ENCODE assay signal across 8 cellular contexts in the genomic region with DNA sequence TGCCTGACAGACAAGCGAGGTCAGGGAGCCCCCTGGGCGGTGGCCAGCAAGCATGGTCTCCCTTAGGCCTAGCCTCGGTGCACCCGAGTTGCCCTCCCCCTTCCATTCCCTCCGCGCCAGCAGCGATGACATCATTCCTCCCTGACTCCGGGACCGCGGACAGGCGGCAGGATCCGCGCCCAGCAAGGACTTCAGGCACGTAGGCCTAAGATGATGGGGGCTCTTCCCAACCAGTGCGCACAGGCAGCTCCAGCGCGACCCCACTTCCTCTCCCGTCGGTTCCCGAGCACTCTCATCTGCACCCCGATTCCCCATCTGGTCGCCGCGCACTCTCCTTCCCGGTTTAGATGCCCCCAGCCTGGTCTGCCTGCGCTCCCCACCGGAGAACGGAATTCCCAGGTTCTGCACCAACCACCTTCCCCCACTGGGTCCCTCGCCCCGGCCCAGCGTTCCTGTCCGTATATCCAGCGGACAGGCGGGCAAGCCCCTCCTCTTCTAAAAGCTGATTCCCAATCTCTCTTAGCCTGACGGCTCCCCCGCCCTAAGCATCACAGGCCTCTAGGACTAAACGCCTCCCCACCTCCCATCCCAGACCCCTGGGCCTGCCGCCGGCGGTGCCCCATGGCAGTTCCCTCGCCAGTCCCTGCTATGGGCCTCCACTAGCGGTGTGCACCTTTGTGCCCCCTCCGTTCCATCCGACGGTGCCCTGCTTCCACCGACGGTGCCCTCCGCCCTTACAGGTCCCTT. TPM values are rescaled to one million over a fixed set of nuclear protein-coding genes. Genes with fewer than 3 reads are reported as not detected.
A peak's percentile ranks its signal among the peaks of the same experiment; 100 is the strongest.
DNase-seq lines count a peak whose midpoint lies in the region; ATAC-seq and TF ChIP-seq lines count a peak whose summit lies in the region.

No MANE protein-coding gene starts in this region.

- no peaks in the 10 kb centered on the region for H3K9me3 ChIP-seq in spleen

- H3K4me3 ChIP-seq in spleen: peak overlapping the region; percentile 58 to 92 (median 67)

- H3K27me3 ChIP-seq in spleen (replicated peaks in 1 of 7): peaks cover 0 to 8% (median 0%) of the 10 kb centered on the region in 7 donors

- DNase-seq in HT-29 (ENCODE audit: low spot score): peak; percentile 23
- peak in 3 of 5 experiments; percentile 4 to 44 (median 17) for DNase-seq in T-helper 2 cell
- peak; percentile 12 to 77 for DNase-seq in dermis microvascular lymphatic vessel endothelial cell (ENCODE audit: low read depth in 2 of 2)
- peak; percentile 80 for DNase-seq in left kidney (ENCODE audit: low read depth, low spot score)
- peak; percentile 88 for DNase-seq in spleen

- H3K36me3 ChIP-seq in spleen: no peaks in the 10 kb centered on the region

- TF ChIP-seq POLR2A in spleen (IDR thresholded peaks at IDR 0.05): no peak

- no peak for TF ChIP-seq CTCF in C4-2B (conservative IDR thresholded peaks at IDR 0.05)
- no peak for TF ChIP-seq CTCF in spleen (IDR thresholded peaks at IDR 0.05 in 8 of 11, conservative IDR thresholded peaks at IDR 0.05 in 3 of 11)

- WGBS in spleen, 5 donors: 24 to 37% (median 27%) methylated on average over 48 of the region's 48 CpGs

- H3K27ac ChIP-seq in C4-2B (peak overlapping the region; percentile 68), spleen (peak overlapping the region; percentile 28 to 90 (median 75))

- intact Hi-C loops in spleen (cut with DNase I; ENCODE audit: low total_unique reads): loop anchor here (5.0 kb wide), 1 partner anchor 155 kb away; a partner anchor contains a TSS

- ATAC-seq in GM18909 (IDR thresholded peaks at IDR 0.05; ENCODE audit: poor library complexity, unreplicated experiment): no peak
- ATAC-seq in HG02938 (IDR thresholded peaks at IDR 0.05; ENCODE audit: unreplicated experiment): no peak

- H3K4me1 ChIP-seq in spleen: peaks cover 14 to 49% (median 31%) of the 10 kb centered on the region in 6 donors

RNA-seq across cellular contexts. Expression of a gene that starts 0.9 kb away (rescaled TPM):
- total RNA-seq in HT-29 (2014; rRNA removed; shearing (Covaris generic)): 8.0 and 10.3 TPM in 2 replicates
- total RNA-seq in dermis microvascular lymphatic vessel endothelial cell (5.0 and 6.1 TPM in 2 replicates), spleen (10 to 100 TPM; 10.4 to 26.9 (median 16.5) TPM)
- 1 to 10 TPM; 3.2 to 9.3 (median 3.5) TPM for polyA plus RNA-seq in spleen

RNA-seq across cellular contexts. Expression of a gene that starts 1.2 kb away (rescaled TPM):
- not detected in 2 replicates for total RNA-seq in HT-29 (2014; rRNA removed; shearing (Covaris generic))
- total RNA-seq in dermis microvascular lymphatic vessel endothelial cell: not detected in 2 replicates
- total RNA-seq in spleen: not detected
- not detected for polyA plus RNA-seq in spleen

Comparison
In these comparisons a context has a peak if more than half of its experiments do, and no peak if none do; other contexts are left out.
1. DNase-seq: peak in every context shown above with its lines; median percentile 88 in spleen; 80 in left kidney; 44 in dermis microvascular lymphatic vessel endothelial cell; 23 in HT-29; 17 in T-helper 2 cell.